14 cellular contexts compared by ENCODE assay signal in genomic region chr13:30872195-30872594, GRCh38. TPM values are rescaled to one million over a fixed set of nuclear protein-coding genes. Genes with fewer than 3 reads are reported as not detected.
A peak's percentile ranks its signal among the peaks of the same experiment; 100 is the strongest.
DNase-seq lines count a peak whose midpoint lies in the region; ATAC-seq and TF ChIP-seq lines count a peak whose summit lies in the region.
"Had no signal": no experiment of that assay in that cellular context is flagged by ENCODE, and none has a peak within 500 bp of the region (broad histone marks: within the 10 kb centered on the region; RNA-seq: fewer than 3 reads in every experiment).

No MANE protein-coding gene starts in this region.

- no peak for TF ChIP-seq POLR2A in stomach (IDR thresholded peaks at IDR 0.05)

- in situ Hi-C loops in brain microvascular endothelial cell (cut with HindIII; ENCODE audit: low pct_ligation_motif_present, low sequenced_read_pairs): no loop called here

- H3K4me3 ChIP-seq in HUES6 (ENCODE audit: low read depth, low read length) (no peak overlapping the region), brain microvascular endothelial cell (ENCODE audit: low read depth, low read length) (no peak overlapping the region), mesodermal cell (ENCODE audit: extremely low read depth, insufficient read depth, low read length, poor library complexity, severe bottlenecking) (no peak overlapping the region), stomach (no peak overlapping the region)
- H3K4me3 ChIP-seq: mucosa of descending colon had no signal

- no peaks in the 10 kb centered on the region for H3K27me3 ChIP-seq in HUES6 (ENCODE audit: control insufficient read depth, insufficient read depth, low read length)
- no peaks in the 10 kb centered on the region for H3K27me3 ChIP-seq in brain microvascular endothelial cell (replicated peaks)
- no peaks in the 10 kb centered on the region for H3K27me3 ChIP-seq in stomach

- peak overlapping the region; percentile 52; the same call in 1 of the 2 replicates for H3K27ac ChIP-seq in HUES6 (ENCODE audit: low read depth, low read length)
- H3K27ac ChIP-seq in brain microvascular endothelial cell: peak overlapping the region; percentile 88
- peak overlapping the region; percentile 98 for H3K27ac ChIP-seq in mesodermal cell (ENCODE audit: low read depth, low read length, severe bottlenecking)
- H3K27ac ChIP-seq in stomach: peak overlapping the region in 4 of 5 donors; percentile 68 to 84 (median 79)

- no peak for TF ChIP-seq EP300 in stomach (IDR thresholded peaks at IDR 0.05)

- no peaks in the 10 kb centered on the region for H3K9me3 ChIP-seq in HUES6 (ENCODE audit: control insufficient read depth, insufficient read depth, low read depth, low read length)
- no peaks in the 10 kb centered on the region for H3K9me3 ChIP-seq in mesodermal cell (ENCODE audit: control insufficient read depth, low read length)
- H3K9me3 ChIP-seq in stomach: no peaks in the 10 kb centered on the region
- H3K9me3 ChIP-seq: mucosa of descending colon had no signal

- H3K36me3 ChIP-seq in HUES6 (ENCODE audit: control insufficient read depth, insufficient read depth, low read length): no peaks in the 10 kb centered on the region
- H3K36me3 ChIP-seq in brain microvascular endothelial cell (replicated peaks): no peaks in the 10 kb centered on the region
- H3K36me3 ChIP-seq in mesodermal cell (ENCODE audit: control insufficient read depth, insufficient read depth, low read length): no peaks in the 10 kb centered on the region
- no peaks in the 10 kb centered on the region for H3K36me3 ChIP-seq in stomach

- 78 to 93% methylated on average over 6 to 7 of the region's 8 CpGs for WGBS in mesodermal cell (ENCODE audit: insufficient coverage in 2 of 2), 2 experiments
- 75 to 85% (median 78%) methylated on average over 8 of the region's 8 CpGs for WGBS in stomach, 5 donors

- DNase-seq in brain microvascular endothelial cell: no peak
- no peak for DNase-seq in stomach
- no peak for DNase-seq in mesenteric fat pad (ENCODE audit: low spot score)
- DNase-seq in stimulated activated CD4-positive, alpha-beta T cell treated with anti-CD3 and anti-CD28 coated beads, Interleukin-4, amount 100 ng/mL, for 1 hour: no peak
- DNase-seq in stimulated activated naive CD8-positive, alpha-beta T cell treated with anti-CD3 and anti-CD28 coated beads, Interleukin-15, Interleukin-2, amounts not matched to agents 100 U/mL and 50 U/mL, for 24 hours: no peak
- DNase-seq: CD8-positive, alpha-beta memory T cell; central memory CD4-positive, alpha-beta T cell; mucosa of descending colon; NCI-H69; substantia nigra had no signal

- intact Hi-C loops in stomach (cut with DNase I; ENCODE audit: low total_unique reads): no loop called here

- peak overlapping the region; percentile 31 for H3K9ac ChIP-seq in HUES6 (ENCODE audit: low read length)

- H3K4me1 ChIP-seq in HUES6 (ENCODE audit: control insufficient read depth, insufficient read depth, low read length): peaks cover 51% of the 10 kb centered on the region
- H3K4me1 ChIP-seq in mesodermal cell (ENCODE audit: control insufficient read depth, insufficient read depth, low read length, poor library complexity, severe bottlenecking): peaks cover 63% of the 10 kb centered on the region
- H3K4me1 ChIP-seq in stomach: peaks cover 0 to 38% (median 31%) of the 10 kb centered on the region in 4 donors

- TF ChIP-seq CTCF in brain microvascular endothelial cell (IDR thresholded peaks at IDR 0.05; ENCODE audit: low read depth, low read length, missing control alignments) (no peak), stomach (IDR thresholded peaks at IDR 0.05) (no peak)

- no peak for ATAC-seq in GM21367 (IDR thresholded peaks at IDR 0.05; ENCODE audit: unreplicated experiment)
- ATAC-seq in stimulated activated naive CD8-positive, alpha-beta T cell treated with anti-CD3 and anti-CD28 coated beads, Interleukin-15, Interleukin-2, amounts not matched to agents 100 U/mL and 50 U/mL, for 24 hours: no peak
- ATAC-seq: mucosa of descending colon had no signal

RNA-seq across cellular contexts. Expression of gene MEDAG, which starts 33.9 kb away (rescaled TPM):
- polyA plus RNA-seq in mesodermal cell (2013, experiment 1 of 2): 1.7 TPM
- 1.3 TPM for polyA plus RNA-seq in mesodermal cell (2013, experiment 2 of 2)
- total RNA-seq in stomach: 10 to 100 TPM in 3 of 5 donors, 1 to 10 TPM in 1, under 1 TPM in 1; 0.89 to 57.9 (median 15.4) TPM
- 1 to 10 TPM; 4.5 to 9.0 (median 6.0) TPM for polyA plus RNA-seq in stomach
- total RNA-seq in mesenteric fat pad: 187 TPM
- total RNA-seq: activated CD8-positive, alpha-beta memory T cell treated with anti-CD3 and anti-CD28 coated beads for 36 hours; CD8-positive, alpha-beta memory T cell had no signal
- polyA plus RNA-seq: CD8-positive, alpha-beta memory T cell had no signal
